In the genomic region with DNA sequence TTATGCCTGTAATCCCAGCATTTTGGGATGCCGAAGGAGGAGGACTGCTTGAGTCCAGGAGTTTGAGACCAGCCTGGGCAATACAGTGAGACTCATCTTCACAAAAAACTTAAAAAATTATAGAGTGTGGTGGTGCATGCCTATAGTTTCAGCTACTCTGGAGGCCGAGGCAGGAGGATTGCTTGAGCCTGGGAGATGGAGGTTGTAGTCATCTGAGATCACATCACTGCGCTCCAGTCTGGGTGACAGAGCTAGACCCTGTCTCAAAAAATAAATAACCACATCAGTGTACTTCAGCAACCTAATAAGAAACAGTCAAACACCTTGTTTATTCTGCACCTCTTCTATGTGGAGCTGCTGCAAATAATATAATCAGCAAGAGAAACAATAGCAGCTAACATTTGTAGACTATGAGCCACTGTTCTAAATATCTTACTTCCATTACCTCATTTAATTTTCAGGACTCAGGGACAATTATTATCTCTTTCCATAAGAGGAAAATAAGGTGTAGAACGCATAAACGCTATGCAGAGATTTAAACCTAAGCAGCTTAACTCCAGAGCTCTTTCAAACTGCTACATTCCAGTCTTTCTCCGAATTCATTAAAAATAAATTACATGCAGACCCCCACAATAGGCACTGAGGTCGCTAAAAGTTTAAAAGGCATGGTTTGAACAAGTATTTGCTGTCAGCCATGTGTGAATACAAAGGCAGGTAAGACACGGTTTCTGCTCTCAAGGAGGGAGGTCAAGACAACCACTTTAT, we compare ENCODE assay signal across 8 cellular contexts. TPM values are rescaled to one million over a fixed set of nuclear protein-coding genes. Genes with fewer than 3 reads are reported as not detected.
DNase-seq lines count a peak whose midpoint lies in the region; ATAC-seq and TF ChIP-seq lines count a peak whose summit lies in the region.

No MANE protein-coding gene starts in this region.

- H3K27ac Mint-ChIP-seq in CD4-positive, CD25-positive, alpha-beta regulatory T cell: peak overlapping the region; percentile 48 to 99 (median 98)
- no peak overlapping the region for H3K27ac Mint-ChIP-seq in nephron progenitor cell

- H3K9me3 Mint-ChIP-seq in CD4-positive, CD25-positive, alpha-beta regulatory T cell: no peaks in the 10 kb centered on the region
- H3K9me3 Mint-ChIP-seq in nephron progenitor cell: no peaks in the 10 kb centered on the region

- TF ChIP-seq CTCF in LNCaP clone FGC (IDR thresholded peaks at IDR 0.05; ENCODE audit: control insufficient read depth, extremely low read depth, insufficient read depth) (no peak), nephron progenitor cell (IDR thresholded peaks at IDR 0.05) (no peak)

- H3K4me1 Mint-ChIP-seq in CD4-positive, CD25-positive, alpha-beta regulatory T cell: peaks cover 10 to 38% (median 29%) of the 10 kb centered on the region in 4 donors
- peaks cover 60% of the 10 kb centered on the region for H3K4me1 Mint-ChIP-seq in nephron progenitor cell

- peaks cover 14% of the 10 kb centered on the region for H3K27me3 Mint-ChIP-seq in CD4-positive, CD25-positive, alpha-beta regulatory T cell
- H3K27me3 Mint-ChIP-seq in nephron progenitor cell (ENCODE audit: low read depth, poor library complexity): no peaks in the 10 kb centered on the region

- H3K4me1 ChIP-seq in CD4-positive, CD25-positive, alpha-beta regulatory T cell (ENCODE audit: control insufficient read depth, insufficient read depth, low read length, poor library complexity, severe bottlenecking): peaks cover 17% of the 10 kb centered on the region

- no peak for ATAC-seq in CD4-positive, CD25-positive, alpha-beta regulatory T cell (ENCODE audit: low read depth in 2 of 2)
- no peak for ATAC-seq in GM19452 (IDR thresholded peaks at IDR 0.05; ENCODE audit: unreplicated experiment)

- peak overlapping the region; percentile 98 for H3K4me3 ChIP-seq in CD4-positive, CD25-positive, alpha-beta regulatory T cell (ENCODE audit: low read depth, low read length)
- H3K4me3 ChIP-seq in LNCaP clone FGC (ENCODE audit: low read depth, low read length): peak overlapping the region; percentile 83

- H3K36me3 ChIP-seq in CD4-positive, CD25-positive, alpha-beta regulatory T cell (ENCODE audit: control insufficient read depth, insufficient read depth, low read length): peaks cover 12% of the 10 kb centered on the region

- H3K4me3 Mint-ChIP-seq in CD4-positive, CD25-positive, alpha-beta regulatory T cell: peak overlapping the region; percentile 93 to 98 (median 96)
- peak overlapping the region; percentile 95 for H3K4me3 Mint-ChIP-seq in nephron progenitor cell

- H3K27ac ChIP-seq in CD4-positive, CD25-positive, alpha-beta regulatory T cell (ENCODE audit: insufficient read depth, low read length, poor library complexity, severe bottlenecking): peak overlapping the region; percentile 85

- no peak for DNase-seq in CD4-positive, CD25-positive, alpha-beta regulatory T cell
- no peak for DNase-seq in LNCaP clone FGC (ENCODE audit: low read depth)
- DNase-seq in dermis blood vessel endothelial cell: peak; percentile 7
- no peak for DNase-seq in nephron progenitor cell
- no peak for DNase-seq in activated effector memory CD4-positive, alpha-beta T cell treated with anti-CD3 and anti-CD28 coated beads, Interleukin-2, amount 50 U/mL, for 16 hours
- no peak for DNase-seq in NCI-H1092 treated with DMSO at 0.1 percent for 48 hours (lab: John Stamatoyannopoulos, UW)
- DNase-seq in DMS79 treated with DMSO at 0.1 percent for 48 hours (lab: John Stamatoyannopoulos, UW): no peak

- H3K36me3 Mint-ChIP-seq in CD4-positive, CD25-positive, alpha-beta regulatory T cell: peaks cover 15% of the 10 kb centered on the region
- H3K36me3 Mint-ChIP-seq in nephron progenitor cell (ENCODE audit: low read depth): peaks cover 31% of the 10 kb centered on the region

- no peaks in the 10 kb centered on the region for H3K27me3 ChIP-seq in CD4-positive, CD25-positive, alpha-beta regulatory T cell (ENCODE audit: control insufficient read depth, insufficient read depth, low read length)

- no peaks in the 10 kb centered on the region for H3K9me3 ChIP-seq in CD4-positive, CD25-positive, alpha-beta regulatory T cell (ENCODE audit: control insufficient read depth in 2 of 2, low read length in 2 of 2)

RNA-seq across cellular contexts. Expression of a gene that starts 1.2 kb away (rescaled TPM):
- 11.1 TPM for total RNA-seq in CD4-positive, CD25-positive, alpha-beta regulatory T cell
- 10 to 100 TPM in 2 of 4 donors, 1 to 10 TPM in 2; 9.3 to 22.9 (median 12.4) TPM for polyA plus RNA-seq in CD4-positive, CD25-positive, alpha-beta regulatory T cell
- 15.5 and 16.7 TPM in 2 replicates for total RNA-seq in dermis blood vessel endothelial cell
